Comparison of ENCODE assay signal across 28 cellular contexts in the genomic region with DNA sequence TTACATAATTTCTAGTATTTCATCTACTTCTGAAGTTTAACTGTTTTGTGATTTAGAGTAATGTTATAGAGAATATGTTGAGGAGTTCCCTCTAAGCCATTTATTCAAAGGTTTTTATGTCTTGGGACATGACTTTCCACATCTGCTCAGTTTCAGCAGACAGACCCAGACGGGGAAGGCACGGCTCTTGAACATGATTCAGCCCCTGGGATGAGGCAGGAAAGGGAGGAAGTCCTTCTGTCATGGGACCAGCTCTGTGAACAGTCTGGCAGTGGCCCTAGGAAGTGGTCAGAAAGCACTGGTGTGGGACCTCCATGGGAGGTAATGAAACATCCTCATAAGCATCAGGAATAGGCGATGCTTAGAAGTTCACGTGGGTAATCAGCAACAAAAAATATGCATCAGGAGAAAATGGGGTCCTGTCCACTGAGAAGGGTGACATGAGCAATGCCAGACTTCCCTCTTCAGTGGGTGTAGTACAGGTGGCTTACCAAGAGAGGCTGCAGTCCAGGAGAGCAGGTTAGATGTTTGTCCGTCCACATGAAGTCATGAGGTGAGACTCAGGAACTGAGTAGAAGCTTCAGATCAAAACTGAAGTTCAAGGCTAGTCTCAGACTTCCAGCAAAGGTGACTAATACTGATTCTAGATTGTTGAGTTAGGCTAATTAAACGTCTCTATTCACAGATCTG.
DNase-seq lines count a peak whose midpoint lies in the region; ATAC-seq and TF ChIP-seq lines count a peak whose summit lies in the region.
"Had no signal": no experiment of that assay in that cellular context is flagged by ENCODE, and none has a peak within 500 bp of the region (broad histone marks: within the 10 kb centered on the region; RNA-seq: fewer than 3 reads in every experiment).

No MANE protein-coding gene starts in this region.

- H3K4ac ChIP-seq in mesenchymal stem cell (ENCODE audit: low read depth in 1 of 2, low read length in 2 of 2): peak overlapping the region; percentile 57 to 86

- peak; percentile 41 for TF ChIP-seq CTCF in endodermal cell (conservative IDR thresholded peaks at IDR 0.05)

- no peaks in the 10 kb centered on the region for H3K4me1 Mint-ChIP-seq in endodermal cell
- no peaks in the 10 kb centered on the region for H3K4me1 Mint-ChIP-seq in natural killer cell treated with Interleukin-12 subunit alpha and Interleukin-12 subunit beta and Interleukin-15 and Interleukin-18, amount 100 ng/mL, for 72 hours (ENCODE audit: low read depth in 2 of 2)
- H3K4me1 Mint-ChIP-seq: activated naive CD4-positive, alpha-beta T cell treated with anti-CD3 and anti-CD28 coated beads, Interleukin-2, amount 50 U/mL, for 24 hours; naive thymus-derived CD4-positive, alpha-beta T cell; stimulated activated naive CD8-positive, alpha-beta T cell treated with anti-CD3 and anti-CD28 coated beads, Interleukin-15, amount 100 ng/mL, for 72 hours; T-helper 17 cell had no signal

- H3K4me2 ChIP-seq in mesenchymal stem cell (ENCODE audit: low read length, poor library complexity, severe bottlenecking): no peak overlapping the region
- H3K4me2 ChIP-seq: KMS-11, SK-N-SH had no signal

- peaks cover 7% of the 10 kb centered on the region for H3K9me3 ChIP-seq in endodermal cell (ENCODE audit: control insufficient read depth, low read length)
- H3K9me3 ChIP-seq in mesenchymal stem cell (ENCODE audit: control insufficient read depth, low read length): peaks cover 30% of the 10 kb centered on the region
- H3K9me3 ChIP-seq: SK-N-SH had no signal

- no peak overlapping the region for H3K14ac ChIP-seq in mesenchymal stem cell (ENCODE audit: low read length in 2 of 2)

- peak overlapping the region; percentile 96 for H4K8ac ChIP-seq in mesenchymal stem cell (ENCODE audit: low read length)

- H3K4me3 ChIP-seq in endodermal cell (ENCODE audit: low read length) (no peak overlapping the region), mesenchymal stem cell (ENCODE audit: insufficient read depth in 1 of 2, low read depth in 1 of 2, low read length in 2 of 2) (no peak overlapping the region)
- H3K4me3 ChIP-seq: cardiac muscle cell, coronary artery, esophagus muscularis mucosa, tibial nerve had no signal

- no peak overlapping the region for H2AFZ ChIP-seq in mesenchymal stem cell (ENCODE audit: low read depth, low read length)

- no peaks in the 10 kb centered on the region for H3K27me3 Mint-ChIP-seq in endodermal cell (ENCODE audit: insufficient read depth)
- H3K27me3 Mint-ChIP-seq in natural killer cell treated with Interleukin-12 subunit alpha and Interleukin-12 subunit beta and Interleukin-15 and Interleukin-18, amount 100 ng/mL, for 72 hours: no peaks in the 10 kb centered on the region
- H3K27me3 Mint-ChIP-seq: activated CD8-positive, alpha-beta T cell treated with anti-CD3 and anti-CD28 coated beads for 36 hours; stimulated activated naive CD8-positive, alpha-beta T cell treated with anti-CD3 and anti-CD28 coated beads, Interleukin-15, amount 100 ng/mL, for 72 hours; T-helper 17 cell had no signal

- no peak overlapping the region for H3K27ac ChIP-seq in endodermal cell (ENCODE audit: low read depth, low read length)
- H3K27ac ChIP-seq in mesenchymal stem cell (ENCODE audit: low read length, poor library complexity, severe bottlenecking): no peak overlapping the region
- H3K27ac ChIP-seq: cardiac muscle cell, coronary artery, esophagus muscularis mucosa, KMS-11, tibial nerve had no signal

- H3K4me1 ChIP-seq in endodermal cell (ENCODE audit: control insufficient read depth, insufficient read depth, low read length): no peaks in the 10 kb centered on the region
- peaks cover 2% of the 10 kb centered on the region for H3K4me1 ChIP-seq in mesenchymal stem cell (ENCODE audit: control insufficient read depth, insufficient read depth, low read depth, low read length)
- H3K4me1 ChIP-seq: esophagus muscularis mucosa, tibial nerve had no signal

- DNase-seq in ELR (ENCODE audit: low read depth) (peak; percentile 4), MV-4-11 (lab: John Stamatoyannopoulos, UW) (peak; percentile 36), endodermal cell (no peak), mesenchymal stem cell (peak; percentile 90)
- DNase-seq in natural killer cell treated with Interleukin-12 subunit alpha and Interleukin-12 subunit beta and Interleukin-15 and Interleukin-18, amount 100 ng/mL, for 72 hours (ENCODE audit: low spot score): no peak
- DNase-seq: activated CD8-positive, alpha-beta T cell treated with anti-CD3 and anti-CD28 coated beads for 36 hours; amygdala; C1 segment of cervical spinal cord; Calu3; GOT3; islet precursor cell; midbrain; naive thymus-derived CD4-positive, alpha-beta T cell; NCI-H1694; nucleus accumbens; SK-N-SH; stimulated activated CD8-positive, alpha-beta memory T cell treated with anti-CD3 and anti-CD28 coated beads, Interleukin-4, amount 100 ng/mL, for 48 hours; stimulated activated naive CD8-positive, alpha-beta T cell treated with anti-CD3 and anti-CD28 coated beads, Interleukin-15, amount 100 ng/mL, for 72 hours; T-helper 17 cell had no signal

- peak overlapping the region; percentile 94 to 96 for H3K18ac ChIP-seq in mesenchymal stem cell (ENCODE audit: low read depth in 1 of 2, low read length in 2 of 2)

- H3K79me1 ChIP-seq in mesenchymal stem cell (replicated peaks; ENCODE audit: low read length, poor library complexity, severe bottlenecking): no peaks in the 10 kb centered on the region

- H3K27me3 ChIP-seq in endodermal cell (ENCODE audit: control insufficient read depth, insufficient read depth, low read length, poor library complexity, severe bottlenecking): no peaks in the 10 kb centered on the region
- H3K27me3 ChIP-seq in mesenchymal stem cell (ENCODE audit: control insufficient read depth in 1 of 2, insufficient read depth in 1 of 2, low read length in 2 of 2): no peaks in the 10 kb centered on the region
- H3K27me3 ChIP-seq: cardiac muscle cell, tibial nerve had no signal

- no peak overlapping the region for H2BK120ac ChIP-seq in mesenchymal stem cell (ENCODE audit: low read depth, low read length)

- H3K9me3 Mint-ChIP-seq in endodermal cell: peaks cover 24% of the 10 kb centered on the region
- H3K9me3 Mint-ChIP-seq in natural killer cell treated with Interleukin-12 subunit alpha and Interleukin-12 subunit beta and Interleukin-15 and Interleukin-18, amount 100 ng/mL, for 72 hours: peaks cover 4% of the 10 kb centered on the region

- peak overlapping the region; percentile 96 for H4K91ac ChIP-seq in mesenchymal stem cell (ENCODE audit: low read length)

- no peak overlapping the region for H3K4me3 Mint-ChIP-seq in endodermal cell
- no peak overlapping the region for H3K4me3 Mint-ChIP-seq in natural killer cell treated with Interleukin-12 subunit alpha and Interleukin-12 subunit beta and Interleukin-15 and Interleukin-18, amount 100 ng/mL, for 72 hours
- H3K4me3 Mint-ChIP-seq: activated CD8-positive, alpha-beta T cell treated with anti-CD3 and anti-CD28 coated beads for 36 hours; activated naive CD4-positive, alpha-beta T cell treated with anti-CD3 and anti-CD28 coated beads, Interleukin-2, amount 50 U/mL, for 24 hours; naive thymus-derived CD4-positive, alpha-beta T cell; stimulated activated naive CD8-positive, alpha-beta T cell treated with anti-CD3 and anti-CD28 coated beads, Interleukin-15, amount 100 ng/mL, for 72 hours; T-helper 17 cell had no signal

- ATAC-seq in HG02970 (IDR thresholded peaks at IDR 0.05; ENCODE audit: low FRiP score, unreplicated experiment): no peak
- ATAC-seq in GM19351 (IDR thresholded peaks at IDR 0.05; ENCODE audit: unreplicated experiment): no peak
- no peak for ATAC-seq in natural killer cell treated with Interleukin-12 subunit alpha and Interleukin-12 subunit beta and Interleukin-15 and Interleukin-18, amount 100 ng/mL, for 72 hours
- ATAC-seq: activated CD8-positive, alpha-beta T cell treated with anti-CD3 and anti-CD28 coated beads for 36 hours; naive thymus-derived CD4-positive, alpha-beta T cell; stimulated activated naive CD8-positive, alpha-beta T cell treated with anti-CD3 and anti-CD28 coated beads, Interleukin-15, amount 100 ng/mL, for 72 hours; T-helper 17 cell had no signal

- peak overlapping the region; percentile 59 to 99 for H2BK12ac ChIP-seq in mesenchymal stem cell (ENCODE audit: low read length in 2 of 2)

- no peak overlapping the region for H3K27ac Mint-ChIP-seq in endodermal cell
- H3K27ac Mint-ChIP-seq in natural killer cell treated with Interleukin-12 subunit alpha and Interleukin-12 subunit beta and Interleukin-15 and Interleukin-18, amount 100 ng/mL, for 72 hours: no peak overlapping the region
- H3K27ac Mint-ChIP-seq: activated CD8-positive, alpha-beta T cell treated with anti-CD3 and anti-CD28 coated beads for 36 hours; activated naive CD4-positive, alpha-beta T cell treated with anti-CD3 and anti-CD28 coated beads, Interleukin-2, amount 50 U/mL, for 24 hours; activated T-helper 2 cell treated with anti-CD3 and anti-CD28 coated beads, Interferon-gamma antibody, Interleukin-2, Interleukin-4, amounts not matched to agents 10 μg/mL and 5 μg/mL and 100 μg/mL, durations not matched to agents 14 hours and 24 hours and 36 hours; naive thymus-derived CD4-positive, alpha-beta T cell; T-helper 17 cell had no signal

- no peaks in the 10 kb centered on the region for H3K36me3 ChIP-seq in endodermal cell (ENCODE audit: control insufficient read depth, insufficient read depth, low read length)
- no peaks in the 10 kb centered on the region for H3K36me3 ChIP-seq in mesenchymal stem cell (ENCODE audit: control insufficient read depth in 1 of 2, insufficient read depth in 2 of 2, low read depth in 1 of 2, low read length in 2 of 2)
- H3K36me3 ChIP-seq: cardiac muscle cell, esophagus muscularis mucosa, tibial nerve had no signal

- H3K36me3 Mint-ChIP-seq in endodermal cell (ENCODE audit: low read depth): peaks cover 2% of the 10 kb centered on the region
- H3K36me3 Mint-ChIP-seq in natural killer cell treated with Interleukin-12 subunit alpha and Interleukin-12 subunit beta and Interleukin-15 and Interleukin-18, amount 100 ng/mL, for 72 hours: no peaks in the 10 kb centered on the region
- H3K36me3 Mint-ChIP-seq: activated naive CD4-positive, alpha-beta T cell treated with anti-CD3 and anti-CD28 coated beads, Interleukin-2, amount 50 U/mL, for 24 hours; naive thymus-derived CD4-positive, alpha-beta T cell had no signal

- H3K9ac ChIP-seq in endodermal cell (ENCODE audit: extremely low read depth, low read length, poor library complexity, severe bottlenecking): no peak overlapping the region
- H3K9ac ChIP-seq in mesenchymal stem cell (ENCODE audit: low read length): peak overlapping the region; percentile 2
- H3K9ac ChIP-seq: KMS-11, SK-N-SH had no signal

- no peak overlapping the region for H2BK5ac ChIP-seq in mesenchymal stem cell (ENCODE audit: low read depth, low read length, poor library complexity, severe bottlenecking)

- H2BK15ac ChIP-seq in mesenchymal stem cell (ENCODE audit: low read depth, poor library complexity, severe bottlenecking): no peak overlapping the region

- H3K23ac ChIP-seq in mesenchymal stem cell (ENCODE audit: low read length in 2 of 2): no peak overlapping the region

- 83 to 100% methylated on average over 3 to 6 of the region's 6 CpGs for WGBS in endodermal cell (ENCODE audit: insufficient coverage in 1 of 2, insufficient read length in 1 of 2), 2 experiments
- 34% methylated on average over 5 of the region's 6 CpGs for WGBS in mesenchymal stem cell

- H2AK5ac ChIP-seq in mesenchymal stem cell (ENCODE audit: low read length, severe bottlenecking): no peak overlapping the region

Comparison
In these comparisons a context has a peak if more than half of its experiments do, and no peak if none do; other contexts are left out.
1. DNase-seq: peak in ELR (single experiment), MV-4-11 (single experiment) and mesenchymal stem cell (single experiment); none in endodermal cell (single experiment) and natural killer cell treated with Interleukin-12 subunit alpha and Interleukin-12 subunit beta and Interleukin-15 and Interleukin-18, amount 100 ng/mL, for 72 hours (single experiment).